ENCODE assay signal across 8 cellular contexts in genomic region chr17:50630524-50631194, GRCh38. TPM values are rescaled to one million over a fixed set of nuclear protein-coding genes. Genes with fewer than 3 reads are reported as not detected.
DNase-seq lines count a peak whose midpoint lies in the region; ATAC-seq and TF ChIP-seq lines count a peak whose summit lies in the region.

No MANE protein-coding gene starts in this region.

- H3K9me3 ChIP-seq in OCI-LY7 (ENCODE audit: low read length) = no peaks in the 10 kb centered on the region

- CTCF ChIA-PET in OCI-LY7 (lab: Charles Lee; ENCODE audit: unreplicated experiment) = no interaction called here

- H3K4me2 ChIP-seq in OCI-LY7 (ENCODE audit: low read length) = no peak overlapping the region

- no TSS peak for BruUV-seq in OCI-LY7 (replicated peaks; lab: Mats Ljungman, UMichigan)

- no peaks in the 10 kb centered on the region for H3K4me1 ChIP-seq in OCI-LY7 (ENCODE audit: insufficient read depth, low read length, poor library complexity, severe bottlenecking)

- no peaks in the 10 kb centered on the region for H4K20me1 ChIP-seq in OCI-LY7 (ENCODE audit: insufficient read depth, low read length)

- peak; percentile 69 for ATAC-seq in Right ventricle myocardium superior (ENCODE audit: poor library complexity)
- ATAC-seq in HG03378 (IDR thresholded peaks at IDR 0.05; ENCODE audit: unreplicated experiment) = no peak

- H3K27ac ChIP-seq in OCI-LY7 (ENCODE audit: low read depth, low read length, poor library complexity, severe bottlenecking) = no peak overlapping the region

- POLR2A ChIA-PET in OCI-LY7 (lab: Charles Lee) = no interaction called here

- intact Hi-C loops in OCI-LY7 (cut with micrococcal nuclease; ENCODE audit: unreplicated experiment) = loop anchor here (1.0 to 5.0 kb wide), 2 partner anchors 65 to 212 kb away; no protein-coding TSS in a partner anchor
- intact Hi-C loops in Right ventricle myocardium superior (cut with DNase I) = loop anchor here (2.0 kb wide), 1 partner anchor 50 kb away; no protein-coding TSS in a partner anchor

- no peaks in the 10 kb centered on the region for H3K9me2 ChIP-seq in OCI-LY7 (ENCODE audit: insufficient read depth, low read length)

- TF ChIP-seq CTCF in GM13976 (IDR thresholded peaks at IDR 0.05; ENCODE audit: borderline replicate concordance, control extremely low read depth, extremely low read depth, insufficient read depth, missing control alignments) (peak; percentile 45), OCI-LY7 (conservative IDR thresholded peaks at IDR 0.05; ENCODE audit: low read length) (peak; percentile 84)

- no peaks in the 10 kb centered on the region for H3K79me2 ChIP-seq in OCI-LY7 (ENCODE audit: insufficient read depth, low read depth, low read length)

- no peak overlapping the region for H3K4me3 ChIP-seq in OCI-LY7 (ENCODE audit: low read depth, low read length, poor library complexity, severe bottlenecking)

- peak; percentile 98 for DNase-seq in 8988T
- DNase-seq in GM13976 (ENCODE audit: low spot score) = peak; percentile 76
- peak; percentile 48 for DNase-seq in OCI-LY7 (ENCODE audit: low spot score)
- DNase-seq in activated T-helper 1 cell treated with anti-CD3 and anti-CD28 coated beads, Interleukin-2, amount 50 U/mL, for 16 hours (ENCODE audit: low read depth in 1 of 2, low spot score in 1 of 2) = peak; percentile 23 to 27
- DNase-seq in Right ventricle myocardium superior = peak; percentile 69
- DNase-seq in stimulated activated CD4-positive, alpha-beta T cell treated with anti-CD3 and anti-CD28 coated beads, Interleukin-1b, Interleukin-23, amount 100 ng/mL, for 1 hour (ENCODE audit: low read depth in 2 of 2) = peak; percentile 12 to 40
- no peak for DNase-seq in NCI-H128 (lab: John Stamatoyannopoulos, UW; ENCODE audit: unreplicated experiment)

- no peak overlapping the region for H2AFZ ChIP-seq in OCI-LY7 (ENCODE audit: low read length)

- no peaks in the 10 kb centered on the region for H3K36me3 ChIP-seq in OCI-LY7 (ENCODE audit: insufficient read depth, low read length)

- in situ Hi-C loops in GM13976 (cut with MboI; ENCODE audit: low sequenced_read_pairs, unreplicated experiment) = no loop called here

RNA-seq across cellular contexts. Expression of gene ABCC3, which starts 4.0 kb away (rescaled TPM):
- total RNA-seq in OCI-LY7 (2014; rRNA removed; shearing (Covaris generic)) = not detected in 2 replicates
- total RNA-seq in OCI-LY7 (2022) (not detected in 2 replicates), Right ventricle myocardium superior (0.43 TPM)
